1 cellular context compared by ENCODE assay signal in the genomic region with DNA sequence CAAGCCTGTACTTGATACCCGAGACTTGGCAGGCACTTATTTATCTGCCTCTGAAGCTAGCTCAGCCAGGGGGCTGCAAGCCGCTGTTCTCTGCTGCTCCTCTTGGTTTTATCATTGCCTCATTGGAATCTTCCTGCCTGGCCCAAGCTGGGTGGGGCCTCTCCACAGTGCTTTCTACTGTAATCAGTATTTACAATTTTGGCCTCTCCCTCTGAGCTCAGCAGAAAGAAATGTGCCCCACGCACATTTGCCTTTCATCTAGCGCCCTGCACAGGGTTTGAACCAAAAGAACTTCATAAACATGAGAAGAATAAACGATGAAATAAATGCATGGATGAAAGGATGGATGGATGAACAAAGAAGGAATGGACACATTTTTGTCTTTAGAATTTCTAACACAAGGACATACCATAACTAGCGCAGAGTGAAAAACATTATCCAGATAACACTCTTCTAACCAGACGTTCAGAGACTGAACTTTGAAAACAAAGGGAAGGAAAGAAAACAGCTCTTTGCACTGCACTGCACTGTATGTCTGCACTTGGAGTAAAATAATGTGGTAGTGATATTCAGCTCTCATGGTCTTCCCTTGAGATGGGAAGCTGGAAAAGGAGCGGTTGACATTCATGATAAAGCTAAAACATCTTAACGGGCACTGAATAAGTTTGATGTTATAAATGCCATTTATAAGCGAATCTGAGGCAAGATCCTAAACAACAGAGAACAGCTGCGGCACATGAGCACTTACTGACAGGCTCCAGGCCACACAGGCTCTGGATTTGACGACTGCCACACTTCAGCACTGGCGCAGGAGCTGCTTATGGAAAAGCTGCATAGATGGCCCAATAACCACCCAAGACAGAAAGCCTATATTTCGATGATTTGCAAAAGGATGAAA.
A peak's percentile ranks its signal among the peaks of the same experiment; 100 is the strongest.
TF ChIP-seq lines count a peak whose summit lies in the region.

No MANE protein-coding gene starts in this region.

TF ChIP-seq in HepG2, 621 proteins besides CTCF, POLR2A, EP300 and RAD21 (continued from another document and continues in another):
- TF ChIP-seq, protein P1, sequence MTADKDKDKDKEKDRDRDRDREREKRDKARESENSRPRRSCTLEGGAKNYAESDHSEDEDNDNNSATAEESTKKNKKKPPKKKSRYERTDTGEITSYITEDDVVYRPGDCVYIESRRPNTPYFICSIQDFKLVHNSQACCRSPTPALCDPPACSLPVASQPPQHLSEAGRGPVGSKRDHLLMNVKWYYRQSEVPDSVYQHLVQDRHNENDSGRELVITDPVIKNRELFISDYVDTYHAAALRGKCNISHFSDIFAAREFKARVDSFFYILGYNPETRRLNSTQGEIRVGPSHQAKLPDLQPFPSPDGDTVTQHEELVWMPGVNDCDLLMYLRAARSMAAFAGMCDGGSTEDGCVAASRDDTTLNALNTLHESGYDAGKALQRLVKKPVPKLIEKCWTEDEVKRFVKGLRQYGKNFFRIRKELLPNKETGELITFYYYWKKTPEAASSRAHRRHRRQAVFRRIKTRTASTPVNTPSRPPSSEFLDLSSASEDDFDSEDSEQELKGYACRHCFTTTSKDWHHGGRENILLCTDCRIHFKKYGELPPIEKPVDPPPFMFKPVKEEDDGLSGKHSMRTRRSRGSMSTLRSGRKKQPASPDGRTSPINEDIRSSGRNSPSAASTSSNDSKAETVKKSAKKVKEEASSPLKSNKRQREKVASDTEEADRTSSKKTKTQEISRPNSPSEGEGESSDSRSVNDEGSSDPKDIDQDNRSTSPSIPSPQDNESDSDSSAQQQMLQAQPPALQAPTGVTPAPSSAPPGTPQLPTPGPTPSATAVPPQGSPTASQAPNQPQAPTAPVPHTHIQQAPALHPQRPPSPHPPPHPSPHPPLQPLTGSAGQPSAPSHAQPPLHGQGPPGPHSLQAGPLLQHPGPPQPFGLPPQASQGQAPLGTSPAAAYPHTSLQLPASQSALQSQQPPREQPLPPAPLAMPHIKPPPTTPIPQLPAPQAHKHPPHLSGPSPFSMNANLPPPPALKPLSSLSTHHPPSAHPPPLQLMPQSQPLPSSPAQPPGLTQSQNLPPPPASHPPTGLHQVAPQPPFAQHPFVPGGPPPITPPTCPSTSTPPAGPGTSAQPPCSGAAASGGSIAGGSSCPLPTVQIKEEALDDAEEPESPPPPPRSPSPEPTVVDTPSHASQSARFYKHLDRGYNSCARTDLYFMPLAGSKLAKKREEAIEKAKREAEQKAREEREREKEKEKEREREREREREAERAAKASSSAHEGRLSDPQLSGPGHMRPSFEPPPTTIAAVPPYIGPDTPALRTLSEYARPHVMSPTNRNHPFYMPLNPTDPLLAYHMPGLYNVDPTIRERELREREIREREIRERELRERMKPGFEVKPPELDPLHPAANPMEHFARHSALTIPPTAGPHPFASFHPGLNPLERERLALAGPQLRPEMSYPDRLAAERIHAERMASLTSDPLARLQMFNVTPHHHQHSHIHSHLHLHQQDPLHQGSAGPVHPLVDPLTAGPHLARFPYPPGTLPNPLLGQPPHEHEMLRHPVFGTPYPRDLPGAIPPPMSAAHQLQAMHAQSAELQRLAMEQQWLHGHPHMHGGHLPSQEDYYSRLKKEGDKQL (CRISPR knock-in tag; IDR thresholded peaks at IDR 0.05; ENCODE audit: low read depth): 0 out of 2 replicates have a peak, but pooled peaks have one; percentile 24
- TF ChIP-seq NR2F2 (IDR thresholded peaks at IDR 0.05; ENCODE audit: borderline replicate concordance, low read depth) (no peak), GFI1 (CRISPR knock-in tag; IDR thresholded peaks at IDR 0.05; ENCODE audit: borderline replicate concordance) (0 out of 2 replicates have a peak, but pooled peaks have one; percentile 9), ZNF136 (CRISPR knock-in tag; IDR thresholded peaks at IDR 0.05; ENCODE audit: low read depth) (no peak), ZNF446 (CRISPR knock-in tag; IDR thresholded peaks at IDR 0.05) (no peak), TEAD3 (CRISPR knock-in tag; optimal IDR thresholded peaks at IDR 0.05; ENCODE audit: borderline replicate concordance) (peak; percentile 83), TBX2 (CRISPR knock-in tag; IDR thresholded peaks at IDR 0.05; ENCODE audit: borderline replicate concordance) (peak; percentile 56; the same call in 1 of the 2 replicates), ZFY (CRISPR knock-in tag; IDR thresholded peaks at IDR 0.05) (peak; percentile 2; the same call in 1 of the 2 replicates), FOSL2 (CRISPR knock-in tag; IDR thresholded peaks at IDR 0.05) (peak; percentile 92), ZNF350 (CRISPR knock-in tag; IDR thresholded peaks at IDR 0.05; ENCODE audit: borderline replicate concordance, low read depth) (no peak), STAG1 (CRISPR knock-in tag; IDR thresholded peaks at IDR 0.05) (peak; percentile 24; the same call in 1 of the 2 replicates), KDM6A (CRISPR knock-in tag; IDR thresholded peaks at IDR 0.05; ENCODE audit: low read depth) (0 out of 2 replicates have a peak, but pooled peaks have one; percentile 30), TGIF2 (CRISPR knock-in tag; IDR thresholded peaks at IDR 0.05) (0 out of 2 replicates have a peak, but pooled peaks have one; percentile 28), POLR2G (IDR thresholded peaks at IDR 0.05; ENCODE audit: low read depth, low read length) (0 out of 2 replicates have a peak, but pooled peaks have one; percentile 19), ELF3 (CRISPR knock-in tag; IDR thresholded peaks at IDR 0.05) (0 out of 2 replicates have a peak, but pooled peaks have one; percentile 7), KAT8 (CRISPR knock-in tag; IDR thresholded peaks at IDR 0.05) (peak; percentile 36; the same call in 1 of the 2 replicates), MAFF (IDR thresholded peaks at IDR 0.05; ENCODE audit: low read depth, low read length) (peak; percentile 38; the same call in 1 of the 2 replicates), PPARG (CRISPR knock-in tag; conservative IDR thresholded peaks at IDR 0.05) (0 out of 2 replicates have a peak, but pooled peaks have one; percentile 16), MED1 (CRISPR knock-in tag; IDR thresholded peaks at IDR 0.05) (0 out of 2 replicates have a peak, but pooled peaks have one; percentile 30), HDAC6 (IDR thresholded peaks at IDR 0.05; ENCODE audit: low read depth, low read length) (no peak), ZNF644 (CRISPR knock-in tag; IDR thresholded peaks at IDR 0.05; ENCODE audit: low read depth) (peak; percentile 30; the same call in 1 of the 2 replicates), TBP (CRISPR knock-in tag; IDR thresholded peaks at IDR 0.05) (no peak), BHLHE40 (IDR thresholded peaks at IDR 0.05; ENCODE audit: low read length) (0 out of 2 replicates have a peak, but pooled peaks have one; percentile 26), ZFP1 (CRISPR knock-in tag; IDR thresholded peaks at IDR 0.05) (no peak), FOXA1 (IDR thresholded peaks at IDR 0.05) (no peak), FOXA1 (CRISPR knock-in tag; IDR thresholded peaks at IDR 0.05) (peak; percentile 74)
- TF ChIP-seq, protein P2, sequence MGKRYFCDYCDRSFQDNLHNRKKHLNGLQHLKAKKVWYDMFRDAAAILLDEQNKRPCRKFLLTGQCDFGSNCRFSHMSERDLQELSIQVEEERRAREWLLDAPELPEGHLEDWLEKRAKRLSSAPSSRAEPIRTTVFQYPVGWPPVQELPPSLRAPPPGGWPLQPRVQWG (CRISPR knock-in tag; IDR thresholded peaks at IDR 0.05; ENCODE audit: borderline replicate concordance, low read depth): no peak
- TF ChIP-seq, protein P3, sequence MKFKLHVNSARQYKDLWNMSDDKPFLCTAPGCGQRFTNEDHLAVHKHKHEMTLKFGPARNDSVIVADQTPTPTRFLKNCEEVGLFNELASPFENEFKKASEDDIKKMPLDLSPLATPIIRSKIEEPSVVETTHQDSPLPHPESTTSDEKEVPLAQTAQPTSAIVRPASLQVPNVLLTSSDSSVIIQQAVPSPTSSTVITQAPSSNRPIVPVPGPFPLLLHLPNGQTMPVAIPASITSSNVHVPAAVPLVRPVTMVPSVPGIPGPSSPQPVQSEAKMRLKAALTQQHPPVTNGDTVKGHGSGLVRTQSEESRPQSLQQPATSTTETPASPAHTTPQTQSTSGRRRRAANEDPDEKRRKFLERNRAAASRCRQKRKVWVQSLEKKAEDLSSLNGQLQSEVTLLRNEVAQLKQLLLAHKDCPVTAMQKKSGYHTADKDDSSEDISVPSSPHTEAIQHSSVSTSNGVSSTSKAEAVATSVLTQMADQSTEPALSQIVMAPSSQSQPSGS (CRISPR knock-in tag; IDR thresholded peaks at IDR 0.05): peak; percentile 81
- TF ChIP-seq, protein P4, sequence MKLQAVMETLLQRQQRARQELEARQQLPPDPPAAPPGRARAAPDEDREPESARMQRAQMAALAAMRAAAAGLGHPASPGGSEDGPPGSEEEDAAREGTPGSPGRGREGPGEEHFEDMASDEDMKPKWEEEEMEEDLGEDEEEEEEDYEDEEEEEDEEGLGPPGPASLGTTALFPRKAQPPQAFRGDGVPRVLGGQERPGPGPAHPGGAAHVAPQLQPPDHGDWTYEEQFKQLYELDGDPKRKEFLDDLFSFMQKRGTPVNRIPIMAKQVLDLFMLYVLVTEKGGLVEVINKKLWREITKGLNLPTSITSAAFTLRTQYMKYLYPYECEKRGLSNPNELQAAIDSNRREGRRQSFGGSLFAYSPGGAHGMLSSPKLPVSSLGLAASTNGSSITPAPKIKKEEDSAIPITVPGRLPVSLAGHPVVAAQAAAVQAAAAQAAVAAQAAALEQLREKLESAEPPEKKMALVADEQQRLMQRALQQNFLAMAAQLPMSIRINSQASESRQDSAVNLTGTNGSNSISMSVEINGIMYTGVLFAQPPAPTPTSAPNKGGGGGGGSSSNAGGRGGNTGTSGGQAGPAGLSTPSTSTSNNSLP (IDR thresholded peaks at IDR 0.05; ENCODE audit: low read depth, low read length): peak; percentile 36; the same call in 1 of the 2 replicates
- TF ChIP-seq, protein P5, sequence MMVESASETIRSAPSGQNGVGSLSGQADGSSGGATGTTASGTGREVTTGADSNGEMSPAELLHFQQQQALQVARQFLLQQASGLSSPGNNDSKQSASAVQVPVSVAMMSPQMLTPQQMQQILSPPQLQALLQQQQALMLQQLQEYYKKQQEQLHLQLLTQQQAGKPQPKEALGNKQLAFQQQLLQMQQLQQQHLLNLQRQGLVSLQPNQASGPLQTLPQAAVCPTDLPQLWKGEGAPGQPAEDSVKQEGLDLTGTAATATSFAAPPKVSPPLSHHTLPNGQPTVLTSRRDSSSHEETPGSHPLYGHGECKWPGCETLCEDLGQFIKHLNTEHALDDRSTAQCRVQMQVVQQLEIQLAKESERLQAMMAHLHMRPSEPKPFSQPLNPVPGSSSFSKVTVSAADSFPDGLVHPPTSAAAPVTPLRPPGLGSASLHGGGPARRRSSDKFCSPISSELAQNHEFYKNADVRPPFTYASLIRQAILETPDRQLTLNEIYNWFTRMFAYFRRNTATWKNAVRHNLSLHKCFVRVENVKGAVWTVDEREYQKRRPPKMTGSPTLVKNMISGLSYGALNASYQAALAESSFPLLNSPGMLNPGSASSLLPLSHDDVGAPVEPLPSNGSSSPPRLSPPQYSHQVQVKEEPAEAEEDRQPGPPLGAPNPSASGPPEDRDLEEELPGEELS (CRISPR knock-in tag; IDR thresholded peaks at IDR 0.05): peak; percentile 58
- TF ChIP-seq, protein P6, sequence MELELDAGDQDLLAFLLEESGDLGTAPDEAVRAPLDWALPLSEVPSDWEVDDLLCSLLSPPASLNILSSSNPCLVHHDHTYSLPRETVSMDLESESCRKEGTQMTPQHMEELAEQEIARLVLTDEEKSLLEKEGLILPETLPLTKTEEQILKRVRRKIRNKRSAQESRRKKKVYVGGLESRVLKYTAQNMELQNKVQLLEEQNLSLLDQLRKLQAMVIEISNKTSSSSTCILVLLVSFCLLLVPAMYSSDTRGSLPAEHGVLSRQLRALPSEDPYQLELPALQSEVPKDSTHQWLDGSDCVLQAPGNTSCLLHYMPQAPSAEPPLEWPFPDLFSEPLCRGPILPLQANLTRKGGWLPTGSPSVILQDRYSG (CRISPR knock-in tag; IDR thresholded peaks at IDR 0.05): no peak
- TF ChIP-seq, protein P7, sequence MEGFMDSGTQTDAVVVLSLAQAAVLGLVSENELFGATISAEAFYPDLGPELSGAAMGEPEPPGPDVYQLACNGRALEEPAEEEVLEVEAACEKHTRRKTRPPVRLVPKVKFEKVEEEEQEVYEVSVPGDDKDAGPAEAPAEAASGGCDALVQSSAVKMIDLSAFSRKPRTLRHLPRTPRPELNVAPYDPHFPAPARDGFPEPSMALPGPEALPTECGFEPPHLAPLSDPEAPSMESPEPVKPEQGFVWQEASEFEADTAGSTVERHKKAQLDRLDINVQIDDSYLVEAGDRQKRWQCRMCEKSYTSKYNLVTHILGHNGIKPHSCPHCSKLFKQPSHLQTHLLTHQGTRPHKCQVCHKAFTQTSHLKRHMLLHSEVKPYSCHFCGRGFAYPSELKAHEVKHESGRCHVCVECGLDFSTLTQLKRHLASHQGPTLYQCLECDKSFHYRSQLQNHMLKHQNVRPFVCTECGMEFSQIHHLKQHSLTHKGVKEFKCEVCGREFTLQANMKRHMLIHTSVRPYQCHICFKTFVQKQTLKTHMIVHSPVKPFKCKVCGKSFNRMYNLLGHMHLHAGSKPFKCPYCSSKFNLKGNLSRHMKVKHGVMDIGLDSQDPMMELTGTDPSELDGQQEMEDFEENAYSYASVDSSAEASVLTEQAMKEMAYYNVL (CRISPR knock-in tag; IDR thresholded peaks at IDR 0.05; ENCODE audit: borderline replicate concordance): peak; percentile 76; the same call in 1 of the 2 replicates
- TF ChIP-seq, protein P8, sequence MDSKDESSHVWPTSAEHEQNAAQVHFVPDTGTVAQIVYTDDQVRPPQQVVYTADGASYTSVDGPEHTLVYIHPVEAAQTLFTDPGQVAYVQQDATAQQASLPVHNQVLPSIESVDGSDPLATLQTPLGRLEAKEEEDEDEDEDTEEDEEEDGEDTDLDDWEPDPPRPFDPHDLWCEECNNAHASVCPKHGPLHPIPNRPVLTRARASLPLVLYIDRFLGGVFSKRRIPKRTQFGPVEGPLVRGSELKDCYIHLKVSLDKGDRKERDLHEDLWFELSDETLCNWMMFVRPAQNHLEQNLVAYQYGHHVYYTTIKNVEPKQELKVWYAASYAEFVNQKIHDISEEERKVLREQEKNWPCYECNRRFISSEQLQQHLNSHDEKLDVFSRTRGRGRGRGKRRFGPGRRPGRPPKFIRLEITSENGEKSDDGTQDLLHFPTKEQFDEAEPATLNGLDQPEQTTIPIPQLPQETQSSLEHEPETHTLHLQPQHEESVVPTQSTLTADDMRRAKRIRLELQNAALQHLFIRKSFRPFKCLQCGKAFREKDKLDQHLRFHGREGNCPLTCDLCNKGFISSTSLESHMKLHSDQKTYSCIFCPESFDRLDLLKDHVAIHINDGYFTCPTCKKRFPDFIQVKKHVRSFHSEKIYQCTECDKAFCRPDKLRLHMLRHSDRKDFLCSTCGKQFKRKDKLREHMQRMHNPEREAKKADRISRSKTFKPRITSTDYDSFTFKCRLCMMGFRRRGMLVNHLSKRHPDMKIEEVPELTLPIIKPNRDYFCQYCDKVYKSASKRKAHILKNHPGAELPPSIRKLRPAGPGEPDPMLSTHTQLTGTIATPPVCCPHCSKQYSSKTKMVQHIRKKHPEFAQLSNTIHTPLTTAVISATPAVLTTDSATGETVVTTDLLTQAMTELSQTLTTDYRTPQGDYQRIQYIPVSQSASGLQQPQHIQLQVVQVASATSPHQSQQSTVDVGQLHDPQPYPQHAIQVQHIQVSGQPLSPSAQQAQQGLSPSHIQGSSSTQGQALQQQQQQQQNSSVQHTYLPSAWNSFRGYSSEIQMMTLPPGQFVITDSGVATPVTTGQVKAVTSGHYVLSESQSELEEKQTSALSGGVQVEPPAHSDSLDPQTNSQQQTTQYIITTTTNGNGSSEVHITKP (CRISPR knock-in tag; IDR thresholded peaks at IDR 0.05; ENCODE audit: low read depth): 0 out of 2 replicates have a peak, but pooled peaks have one; percentile 24
